In genomic region chr19:45643927-45644771, GRCh38 we compare ENCODE assay signal across 10 cellular contexts. TPM values are rescaled to one million over a fixed set of nuclear protein-coding genes. Genes with fewer than 3 reads are reported as not detected.
DNase-seq lines count a peak whose midpoint lies in the region; ATAC-seq and TF ChIP-seq lines count a peak whose summit lies in the region.
"Had no signal": no experiment of that assay in that cellular context is flagged by ENCODE, and none has a peak within 500 bp of the region (broad histone marks: within the 10 kb centered on the region; RNA-seq: fewer than 3 reads in every experiment).

No MANE protein-coding gene starts in this region.

- TF ChIP-seq CTCF in HEK293 (tag by site-specific recombination; IDR thresholded peaks at IDR 0.05), result no peak

- no peak overlapping the region for H3K27ac Mint-ChIP-seq in activated naive CD8-positive, alpha-beta T cell treated with anti-CD3 and anti-CD28 coated beads, Interleukin-2, amount 50 U/mL, for 24 hours

- ATAC-seq in activated naive CD8-positive, alpha-beta T cell treated with anti-CD3 and anti-CD28 coated beads, Interleukin-2, amount 50 U/mL, for 24 hours, result no peak
- ATAC-seq in HG02759 (IDR thresholded peaks at IDR 0.05; ENCODE audit: unreplicated experiment), result no peak
- no peak for ATAC-seq in HG03432 (IDR thresholded peaks at IDR 0.05; ENCODE audit: unreplicated experiment)

- no peaks in the 10 kb centered on the region for H3K79me2 ChIP-seq in GM23248 (ENCODE audit: insufficient read depth)

- POLR2A ChIA-PET in HEK293 (lab: Yijun Ruan, JAX), result interaction anchor here (1.0 to 1.2 kb wide), 2 partner anchors 30 to 50 kb away, joined by 3 read pairs; no protein-coding TSS in a partner anchor

- H3K9me3 ChIP-seq in HEK293 (ENCODE audit: control insufficient read depth, insufficient read depth, low read depth, low read length) (no peaks in the 10 kb centered on the region), GM23248 (ENCODE audit: low read depth) (no peaks in the 10 kb centered on the region)

- H3K27ac ChIP-seq in HEK293 (ENCODE audit: extremely low read depth, low read depth, low read length) (no peak overlapping the region), GM23248 (no peak overlapping the region)
- H3K27ac ChIP-seq: SK-N-MC had no signal

- DNase-seq in C1 segment of cervical spinal cord (lab: John Stamatoyannopoulos, UW) (peak in 9 of 14 donors; percentile 12 to 60 (median 35)), midbrain (lab: John Stamatoyannopoulos, UW) (peak; percentile 47), islet precursor cell (no peak), GM23248 (no peak)
- DNase-seq in activated naive CD8-positive, alpha-beta T cell treated with anti-CD3 and anti-CD28 coated beads, Interleukin-2, amount 50 U/mL, for 24 hours, result no peak
- DNase-seq: NCI-H226 had no signal

- H3K36me3 ChIP-seq in HEK293 (ENCODE audit: control insufficient read depth in 2 of 2, insufficient read depth in 1 of 2, low read length in 2 of 2) (no peaks in the 10 kb centered on the region; a peak in 1 of 3 replicates), GM23248 (ENCODE audit: low read depth) (no peaks in the 10 kb centered on the region)

- peaks cover 14% of the 10 kb centered on the region for H3K36me3 Mint-ChIP-seq in activated naive CD8-positive, alpha-beta T cell treated with anti-CD3 and anti-CD28 coated beads, Interleukin-2, amount 50 U/mL, for 24 hours (ENCODE audit: low read depth)

- no peak overlapping the region for H3K9ac ChIP-seq in GM23248

- H3K27me3 ChIP-seq in GM23248 (replicated peaks; ENCODE audit: insufficient read depth), result no peaks in the 10 kb centered on the region

- no peaks in the 10 kb centered on the region for H3K9me2 ChIP-seq in GM23248 (ENCODE audit: insufficient read depth)

- peaks cover 40% of the 10 kb centered on the region for H3K4me1 Mint-ChIP-seq in activated naive CD8-positive, alpha-beta T cell treated with anti-CD3 and anti-CD28 coated beads, Interleukin-2, amount 50 U/mL, for 24 hours

- H3F3A ChIP-seq in GM23248 (ENCODE audit: insufficient read depth), result peaks cover 14% of the 10 kb centered on the region

- H3K4me1 ChIP-seq in HEK293 (ENCODE audit: control insufficient read depth, insufficient read depth, low read length) (peaks cover 8% of the 10 kb centered on the region), GM23248 (ENCODE audit: insufficient read depth) (no peaks in the 10 kb centered on the region)

- CTCF ChIA-PET in HEK293 (lab: Yijun Ruan, JAX), result interaction anchor here (0.6 to 7.8 kb wide), 22 partner anchors 11 to 241 kb away, joined by 3 to 155 read pairs (median 12); partner anchors contain the start of genes GPR4, OPA3, QPCTL and SNRPD2

- H4K20me1 ChIP-seq in GM23248 (ENCODE audit: insufficient read depth), result no peaks in the 10 kb centered on the region

- no peak overlapping the region for H2AFZ ChIP-seq in GM23248

- WGBS in GM23248 (ENCODE audit: low coverage in 1 of 2, low lambda C conversion rate in 2 of 2, missing lambda C conversion rate in 2 of 2), 2 experiments, result 45 to 53% methylated on average over 13 to 14 of the region's 14 CpGs

- H3K4me3 Mint-ChIP-seq in activated naive CD8-positive, alpha-beta T cell treated with anti-CD3 and anti-CD28 coated beads, Interleukin-2, amount 50 U/mL, for 24 hours, result peak overlapping the region; percentile 98

- no peaks in the 10 kb centered on the region for H3K9me3 Mint-ChIP-seq in activated naive CD8-positive, alpha-beta T cell treated with anti-CD3 and anti-CD28 coated beads, Interleukin-2, amount 50 U/mL, for 24 hours

- no peak overlapping the region for H3K4me2 ChIP-seq in GM23248 (ENCODE audit: unreplicated experiment)

- H3K4me3 ChIP-seq in HEK293 (ENCODE audit: low read depth, low read length) (no peak overlapping the region), GM23248 (no peak overlapping the region)
- H3K4me3 ChIP-seq: SK-N-MC had no signal

- in situ Hi-C loops in GM23248 (cut with MboI), result no loop called here

- H3K27me3 Mint-ChIP-seq in activated naive CD8-positive, alpha-beta T cell treated with anti-CD3 and anti-CD28 coated beads, Interleukin-2, amount 50 U/mL, for 24 hours, result peaks cover 8% of the 10 kb centered on the region

TF ChIP-seq in HEK293, 187 proteins besides CTCF, POLR2A, EP300 and RAD21 (continues in another document):
- TF ChIP-seq ZNF114 (tag by site-specific recombination; IDR thresholded peaks at IDR 0.05), result no peak
- TF ChIP-seq ZNF366 (tag by site-specific recombination; conservative IDR thresholded peaks at IDR 0.05), result peak; percentile 41; the same call in 1 of the 2 replicates
- TF ChIP-seq ZNF157 (tag by site-specific recombination; IDR thresholded peaks at IDR 0.05), result no peak
- TF ChIP-seq PRDM6 (tag by site-specific recombination; IDR thresholded peaks at IDR 0.05), result no peak
- TF ChIP-seq ZNF248 (tag by site-specific recombination; IDR thresholded peaks at IDR 0.05), result no peak
- TF ChIP-seq BCL11B (tag by site-specific recombination; IDR thresholded peaks at IDR 0.05; ENCODE audit: low read depth), result peak; percentile 33; the same call in 1 of the 2 replicates
- 0 out of 2 replicates have a peak, but pooled peaks have one; percentile 20 for TF ChIP-seq KLF8 (tag by site-specific recombination; IDR thresholded peaks at IDR 0.05)
- TF ChIP-seq PATZ1 (tag by site-specific recombination; IDR thresholded peaks at IDR 0.05), result peak; percentile 13; the same call in 1 of the 2 replicates
- peak; percentile 32; the same call in 1 of the 2 replicates for TF ChIP-seq PRDM10 (tag by site-specific recombination; IDR thresholded peaks at IDR 0.05)
- TF ChIP-seq ZNF292 (tag by site-specific recombination; IDR thresholded peaks at IDR 0.05; ENCODE audit: borderline replicate concordance, low read depth), result no peak

RNA-seq across cellular contexts. Expression of gene EML2, which starts 5.0 kb away (rescaled TPM):
- 24.4 and 27.5 TPM in 2 replicates for total RNA-seq in GM23248 (2014; rRNA removed; shearing (Covaris generic))
- 6.6 and 8.3 TPM in 2 replicates for polyA plus RNA-seq in GM23248 (2016; fragmentation: Nextera tagmentation; extraction: Ambion mirVana)

RNA-seq across cellular contexts. Expression of gene GIPR, which starts 23.9 kb away (rescaled TPM):
- not detected in 2 replicates for total RNA-seq in GM23248 (2014; rRNA removed; shearing (Covaris generic))
- polyA plus RNA-seq in GM23248 (2016; fragmentation: Nextera tagmentation; extraction: Ambion mirVana), result not detected in 2 replicates

RNA-seq across cellular contexts. Expression of gene GPR4, which starts 42.1 kb away (rescaled TPM):
- 0.32 TPM in 1 of 2 replicates, not detected in the other for total RNA-seq in GM23248 (2014; rRNA removed; shearing (Covaris generic))
- 0.51 and 1.6 TPM in 2 replicates for polyA plus RNA-seq in GM23248 (2016; fragmentation: Nextera tagmentation; extraction: Ambion mirVana)

RNA-seq across cellular contexts. Expression of gene SNRPD2, which starts 47.6 kb away (rescaled TPM):
- 129 and 152 TPM in 2 replicates for total RNA-seq in GM23248 (2014; rRNA removed; shearing (Covaris generic))
- polyA plus RNA-seq in GM23248 (2016; fragmentation: Nextera tagmentation; extraction: Ambion mirVana), result 544 and 545 TPM in 2 replicates

RNA-seq across cellular contexts. Expression of gene QPCTL, which starts 48.3 kb away (rescaled TPM):
- 8.6 and 13.2 TPM in 2 replicates for total RNA-seq in GM23248 (2014; rRNA removed; shearing (Covaris generic))
- 7.4 and 7.6 TPM in 2 replicates for polyA plus RNA-seq in GM23248 (2016; fragmentation: Nextera tagmentation; extraction: Ambion mirVana)

Comparison
In these comparisons a context has a peak if more than half of its experiments do, and no peak if none do; other contexts are left out.
1. DNase-seq: peak in C1 segment of cervical spinal cord (9 of 14) and midbrain (single experiment); none in activated naive CD8-positive, alpha-beta T cell treated with anti-CD3 and anti-CD28 coated beads, Interleukin-2, amount 50 U/mL, for 24 hours (single experiment), islet precursor cell (single experiment) and GM23248 (single experiment).